Comparison of ENCODE assay signal across 1 cellular context in the genomic region with DNA sequence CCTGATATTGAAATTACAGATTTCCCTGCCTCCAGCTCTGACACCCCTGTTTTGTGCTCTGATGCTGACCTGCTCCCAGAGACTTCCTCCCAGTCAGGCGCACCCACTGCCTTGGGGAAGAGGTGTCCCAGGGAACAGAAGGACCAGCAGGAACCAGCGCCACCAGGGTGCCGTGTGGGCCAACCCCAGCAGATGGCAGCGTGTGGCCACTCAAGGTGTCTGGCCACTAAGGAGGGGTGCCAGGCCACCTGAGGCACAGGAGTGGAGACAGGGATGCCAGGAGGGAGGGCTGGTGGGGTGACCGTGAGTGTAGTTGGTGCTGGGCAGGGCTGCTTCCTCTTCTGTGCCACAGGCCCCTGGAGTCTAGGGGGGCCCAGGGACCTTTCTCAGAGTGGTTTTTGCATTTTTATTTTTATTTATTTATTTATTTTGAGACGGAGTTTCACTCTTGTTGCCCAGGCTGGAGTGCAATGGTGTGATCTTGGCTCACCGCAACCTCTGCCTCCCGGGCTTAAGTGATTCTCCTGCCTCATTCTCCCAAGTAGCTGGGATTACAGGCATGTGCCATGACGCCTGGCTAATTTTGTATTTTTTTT.
TF ChIP-seq lines count a peak whose summit lies in the region.

No MANE protein-coding gene starts in this region.

TF ChIP-seq in GM23338, 12 proteins besides CTCF, POLR2A, EP300 and RAD21 (continued from another document):
- TF ChIP-seq, protein P1, sequence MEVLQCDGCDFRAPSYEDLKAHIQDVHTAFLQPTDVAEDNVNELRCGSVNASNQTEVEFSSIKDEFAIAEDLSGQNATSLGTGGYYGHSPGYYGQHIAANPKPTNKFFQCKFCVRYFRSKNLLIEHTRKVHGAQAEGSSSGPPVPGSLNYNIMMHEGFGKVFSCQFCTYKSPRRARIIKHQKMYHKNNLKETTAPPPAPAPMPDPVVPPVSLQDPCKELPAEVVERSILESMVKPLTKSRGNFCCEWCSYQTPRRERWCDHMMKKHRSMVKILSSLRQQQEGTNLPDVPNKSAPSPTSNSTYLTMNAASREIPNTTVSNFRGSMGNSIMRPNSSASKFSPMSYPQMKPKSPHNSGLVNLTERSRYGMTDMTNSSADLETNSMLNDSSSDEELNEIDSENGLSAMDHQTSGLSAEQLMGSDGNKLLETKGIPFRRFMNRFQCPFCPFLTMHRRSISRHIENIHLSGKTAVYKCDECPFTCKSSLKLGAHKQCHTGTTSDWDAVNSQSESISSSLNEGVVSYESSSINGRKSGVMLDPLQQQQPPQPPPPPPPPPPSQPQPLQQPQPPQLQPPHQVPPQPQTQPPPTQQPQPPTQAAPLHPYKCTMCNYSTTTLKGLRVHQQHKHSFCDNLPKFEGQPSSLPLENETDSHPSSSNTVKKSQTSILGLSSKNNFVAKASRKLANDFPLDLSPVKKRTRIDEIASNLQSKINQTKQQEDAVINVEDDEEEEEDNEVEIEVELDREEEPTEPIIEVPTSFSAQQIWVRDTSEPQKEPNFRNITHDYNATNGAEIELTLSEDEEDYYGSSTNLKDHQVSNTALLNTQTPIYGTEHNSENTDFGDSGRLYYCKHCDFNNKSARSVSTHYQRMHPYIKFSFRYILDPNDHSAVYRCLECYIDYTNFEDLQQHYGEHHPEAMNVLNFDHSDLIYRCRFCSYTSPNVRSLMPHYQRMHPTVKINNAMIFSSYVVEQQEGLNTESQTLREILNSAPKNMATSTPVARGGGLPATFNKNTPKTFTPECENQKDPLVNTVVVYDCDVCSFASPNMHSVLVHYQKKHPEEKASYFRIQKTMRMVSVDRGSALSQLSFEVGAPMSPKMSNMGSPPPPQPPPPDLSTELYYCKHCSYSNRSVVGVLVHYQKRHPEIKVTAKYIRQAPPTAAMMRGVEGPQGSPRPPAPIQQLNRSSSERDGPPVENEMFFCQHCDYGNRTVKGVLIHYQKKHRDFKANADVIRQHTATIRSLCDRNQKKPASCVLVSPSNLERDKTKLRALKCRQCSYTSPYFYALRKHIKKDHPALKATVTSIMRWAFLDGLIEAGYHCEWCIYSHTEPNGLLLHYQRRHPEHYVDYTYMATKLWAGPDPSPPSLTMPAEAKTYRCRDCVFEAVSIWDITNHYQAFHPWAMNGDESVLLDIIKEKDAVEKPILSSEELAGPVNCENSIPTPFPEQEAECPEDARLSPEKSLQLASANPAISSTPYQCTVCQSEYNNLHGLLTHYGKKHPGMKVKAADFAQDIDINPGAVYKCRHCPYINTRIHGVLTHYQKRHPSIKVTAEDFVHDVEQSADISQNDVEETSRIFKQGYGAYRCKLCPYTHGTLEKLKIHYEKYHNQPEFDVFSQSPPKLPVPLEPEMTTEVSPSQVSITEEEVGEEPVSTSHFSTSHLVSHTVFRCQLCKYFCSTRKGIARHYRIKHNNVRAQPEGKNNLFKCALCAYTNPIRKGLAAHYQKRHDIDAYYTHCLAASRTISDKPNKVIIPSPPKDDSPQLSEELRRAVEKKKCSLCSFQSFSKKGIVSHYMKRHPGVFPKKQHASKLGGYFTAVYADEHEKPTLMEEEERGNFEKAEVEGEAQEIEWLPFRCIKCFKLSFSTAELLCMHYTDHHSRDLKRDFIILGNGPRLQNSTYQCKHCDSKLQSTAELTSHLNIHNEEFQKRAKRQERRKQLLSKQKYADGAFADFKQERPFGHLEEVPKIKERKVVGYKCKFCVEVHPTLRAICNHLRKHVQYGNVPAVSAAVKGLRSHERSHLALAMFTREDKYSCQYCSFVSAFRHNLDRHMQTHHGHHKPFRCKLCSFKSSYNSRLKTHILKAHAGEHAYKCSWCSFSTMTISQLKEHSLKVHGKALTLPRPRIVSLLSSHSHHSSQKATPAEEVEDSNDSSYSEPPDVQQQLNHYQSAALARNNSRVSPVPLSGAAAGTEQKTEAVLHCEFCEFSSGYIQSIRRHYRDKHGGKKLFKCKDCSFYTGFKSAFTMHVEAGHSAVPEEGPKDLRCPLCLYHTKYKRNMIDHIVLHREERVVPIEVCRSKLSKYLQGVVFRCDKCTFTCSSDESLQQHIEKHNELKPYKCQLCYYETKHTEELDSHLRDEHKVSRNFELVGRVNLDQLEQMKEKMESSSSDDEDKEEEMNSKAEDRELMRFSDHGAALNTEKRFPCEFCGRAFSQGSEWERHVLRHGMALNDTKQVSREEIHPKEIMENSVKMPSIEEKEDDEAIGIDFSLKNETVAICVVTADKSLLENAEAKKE (CRISPR knock-in tag; IDR thresholded peaks at IDR 0.05), result no peak
- no peak for TF ChIP-seq ZNF114 (CRISPR knock-in tag; IDR thresholded peaks at IDR 0.05)
- TF ChIP-seq, protein P2, sequence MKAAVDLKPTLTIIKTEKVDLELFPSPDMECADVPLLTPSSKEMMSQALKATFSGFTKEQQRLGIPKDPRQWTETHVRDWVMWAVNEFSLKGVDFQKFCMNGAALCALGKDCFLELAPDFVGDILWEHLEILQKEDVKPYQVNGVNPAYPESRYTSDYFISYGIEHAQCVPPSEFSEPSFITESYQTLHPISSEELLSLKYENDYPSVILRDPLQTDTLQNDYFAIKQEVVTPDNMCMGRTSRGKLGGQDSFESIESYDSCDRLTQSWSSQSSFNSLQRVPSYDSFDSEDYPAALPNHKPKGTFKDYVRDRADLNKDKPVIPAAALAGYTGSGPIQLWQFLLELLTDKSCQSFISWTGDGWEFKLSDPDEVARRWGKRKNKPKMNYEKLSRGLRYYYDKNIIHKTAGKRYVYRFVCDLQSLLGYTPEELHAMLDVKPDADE (IDR thresholded peaks at IDR 0.05), result no peak
- no peak for TF ChIP-seq POLR2AphosphoS5 (IDR thresholded peaks at IDR 0.05; ENCODE audit: low read depth)
- TF ChIP-seq STAT1 (IDR thresholded peaks at IDR 0.05; ENCODE audit: unreplicated experiment), result no peak
- TF ChIP-seq JUNB (IDR thresholded peaks at IDR 0.05; ENCODE audit: unreplicated experiment), result no peak
- TF ChIP-seq EZH2 (IDR thresholded peaks at IDR 0.05; ENCODE audit: low read depth, unreplicated experiment), result no peak
- TF ChIP-seq NANOG (IDR thresholded peaks at IDR 0.05; ENCODE audit: borderline replicate concordance), result no peak
